Comparison of ENCODE assay signal across 1 cellular context in the genomic region with DNA sequence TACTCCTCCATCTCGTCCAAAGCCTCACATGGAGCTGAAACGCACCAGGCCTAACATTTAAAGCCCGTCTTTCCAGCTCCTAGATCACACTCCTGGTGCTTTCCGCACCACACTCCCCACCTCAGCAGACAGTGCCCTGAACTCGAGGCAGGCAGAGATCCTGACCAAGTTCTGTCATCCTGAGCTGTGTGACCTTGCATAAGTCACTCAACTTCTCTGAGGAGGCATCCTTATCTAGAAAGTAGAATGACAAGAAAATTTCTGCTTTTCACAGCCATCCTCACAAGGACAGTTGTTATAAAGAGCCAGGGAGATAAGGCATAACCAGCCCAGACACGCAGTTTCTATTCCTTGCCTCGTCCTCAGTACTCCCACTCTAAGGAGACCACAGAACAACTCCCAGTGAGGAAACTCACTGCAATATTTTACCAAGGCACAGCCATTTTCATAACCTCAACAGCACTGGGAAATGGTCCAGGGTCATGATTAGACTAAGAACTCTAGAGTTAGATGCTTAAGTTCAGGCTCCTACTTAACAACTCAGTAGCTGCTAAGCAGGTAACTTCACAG.
TF ChIP-seq lines count a peak whose summit lies in the region.

No MANE protein-coding gene starts in this region.

TF ChIP-seq in K562, 482 proteins besides CTCF, POLR2A, EP300 and RAD21 (continued from another document and continues in another):
- TF ChIP-seq, protein P1, sequence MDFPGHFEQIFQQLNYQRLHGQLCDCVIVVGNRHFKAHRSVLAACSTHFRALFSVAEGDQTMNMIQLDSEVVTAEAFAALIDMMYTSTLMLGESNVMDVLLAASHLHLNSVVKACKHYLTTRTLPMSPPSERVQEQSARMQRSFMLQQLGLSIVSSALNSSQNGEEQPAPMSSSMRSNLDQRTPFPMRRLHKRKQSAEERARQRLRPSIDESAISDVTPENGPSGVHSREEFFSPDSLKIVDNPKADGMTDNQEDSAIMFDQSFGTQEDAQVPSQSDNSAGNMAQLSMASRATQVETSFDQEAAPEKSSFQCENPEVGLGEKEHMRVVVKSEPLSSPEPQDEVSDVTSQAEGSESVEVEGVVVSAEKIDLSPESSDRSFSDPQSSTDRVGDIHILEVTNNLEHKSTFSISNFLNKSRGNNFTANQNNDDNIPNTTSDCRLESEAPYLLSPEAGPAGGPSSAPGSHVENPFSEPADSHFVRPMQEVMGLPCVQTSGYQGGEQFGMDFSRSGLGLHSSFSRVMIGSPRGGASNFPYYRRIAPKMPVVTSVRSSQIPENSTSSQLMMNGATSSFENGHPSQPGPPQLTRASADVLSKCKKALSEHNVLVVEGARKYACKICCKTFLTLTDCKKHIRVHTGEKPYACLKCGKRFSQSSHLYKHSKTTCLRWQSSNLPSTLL (IDR thresholded peaks at IDR 0.05) = no peak
- TF ChIP-seq ZNF184 (CRISPR knock-in tag; IDR thresholded peaks at IDR 0.05) = no peak
- TF ChIP-seq ERF (CRISPR knock-in tag; IDR thresholded peaks at IDR 0.05) = no peak
- TF ChIP-seq ZBED1 (IDR thresholded peaks at IDR 0.05) = no peak
- TF ChIP-seq SMARCA4 (IDR thresholded peaks at IDR 0.05) = peak; percentile 58; the same call in 1 of the 2 replicates
- TF ChIP-seq TCF3 (CRISPR knock-in tag; IDR thresholded peaks at IDR 0.05) = peak; percentile 52; the same call in 1 of the 2 replicates
- no peak for TF ChIP-seq TSC22D4 (tag; IDR thresholded peaks at IDR 0.05)
- no peak for TF ChIP-seq ARID4B (CRISPR knock-in tag; IDR thresholded peaks at IDR 0.05)
- 0 out of 2 replicates have a peak, but pooled peaks have one; percentile 46 for TF ChIP-seq CEBPB (tag; IDR thresholded peaks at IDR 0.05)
- peak; percentile 54; the same call in 1 of the 2 replicates for TF ChIP-seq ESRRA (IDR thresholded peaks at IDR 0.05; ENCODE audit: borderline replicate concordance, low read depth)
- TF ChIP-seq JUND (IDR thresholded peaks at IDR 0.05; ENCODE audit: borderline replicate concordance, low read depth, low read length) = 0 out of 2 replicates have a peak, but pooled peaks have one; percentile 19
- no peak; the same call in 2 of the 3 replicates for TF ChIP-seq JUND (tag; IDR thresholded peaks at IDR 0.05; ENCODE audit: borderline replicate concordance, low read depth, low read length)
- TF ChIP-seq ZNF384 (IDR thresholded peaks at IDR 0.05; ENCODE audit: low read depth, low read length) = no peak
- no peak for TF ChIP-seq RERE (CRISPR knock-in tag; IDR thresholded peaks at IDR 0.05; ENCODE audit: borderline replicate concordance)
- no peak for TF ChIP-seq CBFB (CRISPR knock-in tag; IDR thresholded peaks at IDR 0.05)
- TF ChIP-seq, protein P2, sequence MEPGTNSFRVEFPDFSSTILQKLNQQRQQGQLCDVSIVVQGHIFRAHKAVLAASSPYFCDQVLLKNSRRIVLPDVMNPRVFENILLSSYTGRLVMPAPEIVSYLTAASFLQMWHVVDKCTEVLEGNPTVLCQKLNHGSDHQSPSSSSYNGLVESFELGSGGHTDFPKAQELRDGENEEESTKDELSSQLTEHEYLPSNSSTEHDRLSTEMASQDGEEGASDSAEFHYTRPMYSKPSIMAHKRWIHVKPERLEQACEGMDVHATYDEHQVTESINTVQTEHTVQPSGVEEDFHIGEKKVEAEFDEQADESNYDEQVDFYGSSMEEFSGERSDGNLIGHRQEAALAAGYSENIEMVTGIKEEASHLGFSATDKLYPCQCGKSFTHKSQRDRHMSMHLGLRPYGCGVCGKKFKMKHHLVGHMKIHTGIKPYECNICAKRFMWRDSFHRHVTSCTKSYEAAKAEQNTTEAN (CRISPR knock-in tag; IDR thresholded peaks at IDR 0.05) = no peak
- no peak for TF ChIP-seq U2AF1 (optimal IDR thresholded peaks at IDR 0.05; ENCODE audit: low read depth, low read length)
- TF ChIP-seq POLR3G (IDR thresholded peaks at IDR 0.05; ENCODE audit: extremely low read depth, insufficient read length, insufficient replicate concordance) = no peak
- TF ChIP-seq TRIM25 (IDR thresholded peaks at IDR 0.05; ENCODE audit: borderline replicate concordance) = no peak
- 0 out of 2 replicates have a peak, but pooled peaks have one; percentile 21 for TF ChIP-seq NFRKB (IDR thresholded peaks at IDR 0.05; ENCODE audit: low read depth)
- no peak for TF ChIP-seq HES1 (IDR thresholded peaks at IDR 0.05; ENCODE audit: low read depth)
- TF ChIP-seq, protein P3, sequence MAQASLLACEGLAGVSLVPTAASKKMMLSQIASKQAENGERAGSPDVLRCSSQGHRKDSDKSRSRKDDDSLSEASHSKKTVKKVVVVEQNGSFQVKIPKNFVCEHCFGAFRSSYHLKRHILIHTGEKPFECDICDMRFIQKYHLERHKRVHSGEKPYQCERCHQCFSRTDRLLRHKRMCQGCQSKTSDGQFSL (CRISPR knock-in tag; IDR thresholded peaks at IDR 0.05) = peak; percentile 21; the same call in 1 of the 2 replicates
- TF ChIP-seq, protein P3 (tag; IDR thresholded peaks at IDR 0.05) = no peak
- TF ChIP-seq, protein P4, sequence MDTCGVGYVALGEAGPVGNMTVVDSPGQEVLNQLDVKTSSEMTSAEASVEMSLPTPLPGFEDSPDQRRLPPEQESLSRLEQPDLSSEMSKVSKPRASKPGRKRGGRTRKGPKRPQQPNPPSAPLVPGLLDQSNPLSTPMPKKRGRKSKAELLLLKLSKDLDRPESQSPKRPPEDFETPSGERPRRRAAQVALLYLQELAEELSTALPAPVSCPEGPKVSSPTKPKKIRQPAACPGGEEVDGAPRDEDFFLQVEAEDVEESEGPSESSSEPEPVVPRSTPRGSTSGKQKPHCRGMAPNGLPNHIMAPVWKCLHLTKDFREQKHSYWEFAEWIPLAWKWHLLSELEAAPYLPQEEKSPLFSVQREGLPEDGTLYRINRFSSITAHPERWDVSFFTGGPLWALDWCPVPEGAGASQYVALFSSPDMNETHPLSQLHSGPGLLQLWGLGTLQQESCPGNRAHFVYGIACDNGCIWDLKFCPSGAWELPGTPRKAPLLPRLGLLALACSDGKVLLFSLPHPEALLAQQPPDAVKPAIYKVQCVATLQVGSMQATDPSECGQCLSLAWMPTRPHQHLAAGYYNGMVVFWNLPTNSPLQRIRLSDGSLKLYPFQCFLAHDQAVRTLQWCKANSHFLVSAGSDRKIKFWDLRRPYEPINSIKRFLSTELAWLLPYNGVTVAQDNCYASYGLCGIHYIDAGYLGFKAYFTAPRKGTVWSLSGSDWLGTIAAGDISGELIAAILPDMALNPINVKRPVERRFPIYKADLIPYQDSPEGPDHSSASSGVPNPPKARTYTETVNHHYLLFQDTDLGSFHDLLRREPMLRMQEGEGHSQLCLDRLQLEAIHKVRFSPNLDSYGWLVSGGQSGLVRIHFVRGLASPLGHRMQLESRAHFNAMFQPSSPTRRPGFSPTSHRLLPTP (IDR thresholded peaks at IDR 0.05; ENCODE audit: borderline replicate concordance, extremely low read depth, insufficient read length) = no peak
- no peak for TF ChIP-seq RBBP5 (IDR thresholded peaks at IDR 0.05; ENCODE audit: borderline replicate concordance, insufficient read depth, low read length, poor library complexity, severe bottlenecking)
- no peak for TF ChIP-seq MCM2 (IDR thresholded peaks at IDR 0.05; ENCODE audit: low read depth)
- TF ChIP-seq ZC3H11A (IDR thresholded peaks at IDR 0.05; ENCODE audit: low read depth, low read length) = no peak
- no peak for TF ChIP-seq PBX2 (CRISPR knock-in tag; IDR thresholded peaks at IDR 0.05; ENCODE audit: low read depth)
- TF ChIP-seq PBX2 (tag; conservative IDR thresholded peaks at IDR 0.05; ENCODE audit: low read depth) = no peak
